1 cellular context compared by ENCODE assay signal in genomic region chr17:41787021-41787418, GRCh38.
TF ChIP-seq lines count a peak whose summit lies in the region.

No MANE protein-coding gene starts in this region.

TF ChIP-seq in A549, 52 proteins besides CTCF, POLR2A, EP300 and RAD21:
- TF ChIP-seq MAX (IDR thresholded peaks at IDR 0.05) (0 out of 2 replicates have a peak, but pooled peaks have one; percentile 5), EHMT2 (IDR thresholded peaks at IDR 0.05; ENCODE audit: low read depth) (no peak)
